Comparison of ENCODE assay signal across 19 cellular contexts in genomic region chr22:26492220-26492619, GRCh38. TPM values are rescaled to one million over a fixed set of nuclear protein-coding genes. Genes with fewer than 3 reads are reported as not detected.
A peak's percentile ranks its signal among the peaks of the same experiment; 100 is the strongest.
DNase-seq lines count a peak whose midpoint lies in the region; ATAC-seq, FAIRE-seq and TF ChIP-seq lines count a peak whose summit lies in the region.
"Had no signal": no experiment of that assay in that cellular context is flagged by ENCODE, and none has a peak within 500 bp of the region (broad histone marks: within the 10 kb centered on the region; RNA-seq: fewer than 3 reads in every experiment).

No MANE protein-coding gene starts in this region.

- no peak for ATAC-seq in activated naive CD8-positive, alpha-beta T cell treated with anti-CD3 and anti-CD28 coated beads, Interleukin-2, amount 50 U/mL, for 24 hours
- ATAC-seq: A549 had no signal

- H3K9ac ChIP-seq in astrocyte (ENCODE audit: low read length), result no peak overlapping the region

- TF ChIP-seq CTCF in astrocyte (IDR thresholded peaks at IDR 0.05; ENCODE audit: insufficient read depth, low read depth, low read length), result no peak
- no peak for TF ChIP-seq CTCF in vagina (IDR thresholded peaks at IDR 0.05)
- TF ChIP-seq CTCF in foreskin fibroblast (IDR thresholded peaks at IDR 0.05; ENCODE audit: low read depth, low read length), result no peak

- peaks cover 63% of the 10 kb centered on the region for H3K36me3 Mint-ChIP-seq in activated naive CD8-positive, alpha-beta T cell treated with anti-CD3 and anti-CD28 coated beads, Interleukin-2, amount 50 U/mL, for 24 hours (ENCODE audit: low read depth)
- H3K36me3 Mint-ChIP-seq in activated naive CD8-positive, alpha-beta T cell treated with anti-CD3 and anti-CD28 coated beads for 36 hours, result peaks cover 19% of the 10 kb centered on the region
- H3K36me3 Mint-ChIP-seq in astrocyte (ENCODE audit: low read depth, unreplicated experiment), result peaks cover 43% of the 10 kb centered on the region

- no peak for TF ChIP-seq POLR2A in vagina (IDR thresholded peaks at IDR 0.05)

- H3K4me3 Mint-ChIP-seq in activated naive CD8-positive, alpha-beta T cell treated with anti-CD3 and anti-CD28 coated beads, Interleukin-2, amount 50 U/mL, for 24 hours, result no peak overlapping the region
- no peak overlapping the region for H3K4me3 Mint-ChIP-seq in activated naive CD8-positive, alpha-beta T cell treated with anti-CD3 and anti-CD28 coated beads for 36 hours
- H3K4me3 Mint-ChIP-seq in astrocyte (ENCODE audit: unreplicated experiment), result no peak overlapping the region

- no peaks in the 10 kb centered on the region for H3K9me3 ChIP-seq in astrocyte (ENCODE audit: insufficient read depth, low read depth, low read length)
- H3K9me3 ChIP-seq in esophagus (ENCODE audit: control insufficient read depth in 2 of 2, insufficient read depth in 1 of 2, low read depth in 1 of 2, low read length in 1 of 2), result no peaks in the 10 kb centered on the region
- no peaks in the 10 kb centered on the region for H3K9me3 ChIP-seq in vagina
- H3K9me3 ChIP-seq: A549 had no signal

- no peak overlapping the region for H2AFZ ChIP-seq in astrocyte (ENCODE audit: low read depth, low read length)

- no peaks in the 10 kb centered on the region for H3K27me3 Mint-ChIP-seq in activated naive CD8-positive, alpha-beta T cell treated with anti-CD3 and anti-CD28 coated beads, Interleukin-2, amount 50 U/mL, for 24 hours
- H3K27me3 Mint-ChIP-seq in activated naive CD8-positive, alpha-beta T cell treated with anti-CD3 and anti-CD28 coated beads for 36 hours, result no peaks in the 10 kb centered on the region
- H3K27me3 Mint-ChIP-seq in astrocyte (ENCODE audit: low read depth, unreplicated experiment), result no peaks in the 10 kb centered on the region
- H3K27me3 Mint-ChIP-seq: CD4-positive, alpha-beta memory T cell had no signal

- peaks cover 24% of the 10 kb centered on the region for H3K79me2 ChIP-seq in astrocyte (ENCODE audit: insufficient read depth, low read length)

- H3K4me1 ChIP-seq in astrocyte (ENCODE audit: insufficient read depth, low read length), result peaks cover 13% of the 10 kb centered on the region
- peaks cover 0 to 3% of the 10 kb centered on the region in 2 donors for H3K4me1 ChIP-seq in esophagus (ENCODE audit: control insufficient read depth in 2 of 2, insufficient read depth in 2 of 2, low read length in 1 of 2)
- H3K4me1 ChIP-seq in vagina, result no peaks in the 10 kb centered on the region
- H3K4me1 ChIP-seq: A549 had no signal

- peak overlapping the region; percentile 66 for H3K27ac Mint-ChIP-seq in activated naive CD8-positive, alpha-beta T cell treated with anti-CD3 and anti-CD28 coated beads, Interleukin-2, amount 50 U/mL, for 24 hours
- no peak overlapping the region for H3K27ac Mint-ChIP-seq in activated naive CD8-positive, alpha-beta T cell treated with anti-CD3 and anti-CD28 coated beads for 36 hours
- peak overlapping the region; percentile 47 for H3K27ac Mint-ChIP-seq in astrocyte (ENCODE audit: unreplicated experiment)
- H3K27ac Mint-ChIP-seq: CD4-positive, alpha-beta memory T cell had no signal

- H3K4me2 ChIP-seq in astrocyte (ENCODE audit: low read length), result no peak overlapping the region
- H3K4me2 ChIP-seq: A549 had no signal

- H3K27ac ChIP-seq in astrocyte (ENCODE audit: low read depth, low read length), result no peak overlapping the region
- H3K27ac ChIP-seq in esophagus (ENCODE audit: low read depth in 2 of 2, low read length in 1 of 2), result peak overlapping the region; percentile 79 to 83
- H3K27ac ChIP-seq in vagina, result peak overlapping the region; percentile 46
- H3K27ac ChIP-seq: A549 had no signal

- intact Hi-C loops in vagina (cut with DNase I), result no loop called here

- H3K27me3 ChIP-seq in astrocyte (ENCODE audit: insufficient read depth, low read length) (no peaks in the 10 kb centered on the region), esophagus (ENCODE audit: control insufficient read depth in 1 of 2, insufficient read depth in 2 of 2, low read length in 2 of 2) (no peaks in the 10 kb centered on the region), vagina (no peaks in the 10 kb centered on the region)

- peaks cover 7% of the 10 kb centered on the region for H3K4me1 Mint-ChIP-seq in activated naive CD8-positive, alpha-beta T cell treated with anti-CD3 and anti-CD28 coated beads, Interleukin-2, amount 50 U/mL, for 24 hours
- H3K4me1 Mint-ChIP-seq in activated naive CD8-positive, alpha-beta T cell treated with anti-CD3 and anti-CD28 coated beads for 36 hours, result peaks cover 11% of the 10 kb centered on the region
- peaks cover 12% of the 10 kb centered on the region for H3K4me1 Mint-ChIP-seq in astrocyte (ENCODE audit: low read depth, unreplicated experiment)

- FAIRE-seq in astrocyte (lab: Jason Lieb, UNC), result no peak
- FAIRE-seq: A549, GM18507 had no signal

- no peaks in the 10 kb centered on the region for H3K9me3 Mint-ChIP-seq in activated naive CD8-positive, alpha-beta T cell treated with anti-CD3 and anti-CD28 coated beads, Interleukin-2, amount 50 U/mL, for 24 hours
- H3K9me3 Mint-ChIP-seq in activated naive CD8-positive, alpha-beta T cell treated with anti-CD3 and anti-CD28 coated beads for 36 hours, result no peaks in the 10 kb centered on the region
- no peaks in the 10 kb centered on the region for H3K9me3 Mint-ChIP-seq in astrocyte (ENCODE audit: unreplicated experiment)
- H3K9me3 Mint-ChIP-seq: CD4-positive, alpha-beta memory T cell had no signal

- H4K20me1 ChIP-seq in astrocyte (ENCODE audit: insufficient read depth, low read length), result no peaks in the 10 kb centered on the region

- H3K36me3 ChIP-seq in astrocyte (ENCODE audit: insufficient read depth, low read length) (peaks cover 87% of the 10 kb centered on the region), esophagus (ENCODE audit: control insufficient read depth in 2 of 2, insufficient read depth in 2 of 2, low read length in 1 of 2) (peaks cover 28 to 41% of the 10 kb centered on the region in 2 donors), vagina (peaks cover 0 to 87% of the 10 kb centered on the region in 2 donors)

- no peak for DNase-seq in activated naive CD8-positive, alpha-beta T cell treated with anti-CD3 and anti-CD28 coated beads, Interleukin-2, amount 50 U/mL, for 24 hours
- no peak for DNase-seq in activated naive CD8-positive, alpha-beta T cell treated with anti-CD3 and anti-CD28 coated beads for 36 hours
- DNase-seq in astrocyte (ENCODE audit: low read depth) (no peak), vagina (ENCODE audit: extremely low spot score in 2 of 2) (no peak), foreskin fibroblast (no peak), NCI-H345 treated with DMSO at 0.1 percent for 48 hours (lab: John Stamatoyannopoulos, UW; ENCODE audit: unreplicated experiment) (no peak)
- DNase-seq: CD4-positive, alpha-beta memory T cell; DMS153; GF-D8; GOT3; NCI-H1092 treated with DMSO at 0.1 percent for 48 hours; NCI-H146; NCI-H2081 treated with DMSO at 0.1 percent for 48 hours; NCI-H748 treated with DMSO at 0.1 percent for 48 hours; OCI-M1; SIG-M5 had no signal

- WGBS in esophagus, 2 donors, result 84 to 85% methylated on average over 9 of the region's 9 CpGs

- H3K4me3 ChIP-seq in astrocyte (ENCODE audit: insufficient read depth, low read depth, low read length), result no peak overlapping the region
- no peak overlapping the region for H3K4me3 ChIP-seq in esophagus (ENCODE audit: low read depth in 1 of 2, low read length in 2 of 2)
- H3K4me3 ChIP-seq in vagina, result no peak overlapping the region
- H3K4me3 ChIP-seq in foreskin fibroblast (ENCODE audit: low read depth in 1 of 2, low read length in 2 of 2), result no peak overlapping the region
- H3K4me3 ChIP-seq: A549 had no signal

RNA-seq across cellular contexts. Expression of gene SRRD, which starts 8.5 kb away (rescaled TPM):
- 10 to 100 TPM; 34.5 to 36.6 TPM for total RNA-seq in activated naive CD8-positive, alpha-beta T cell treated with anti-CD3 and anti-CD28 coated beads for 36 hours
- total RNA-seq in astrocyte (33.1 and 34.4 TPM in 2 replicates), vagina (11.0 TPM)
- 10 to 100 TPM in 1 of 2 donors, 1 to 10 TPM in 1; 7.4 to 11.9 TPM for polyA plus RNA-seq in esophagus

RNA-seq across cellular contexts. Expression of gene HPS4, which starts 8.6 kb away (rescaled TPM):
- total RNA-seq in activated naive CD8-positive, alpha-beta T cell treated with anti-CD3 and anti-CD28 coated beads for 36 hours, result 10 to 100 TPM; 46.9 to 51.3 TPM
- total RNA-seq in astrocyte (21.9 and 25.2 TPM in 2 replicates), vagina (36.1 TPM)
- 10 to 100 TPM; 14.8 TPM for polyA plus RNA-seq in esophagus

RNA-seq across cellular contexts. Expression of gene TFIP11, which starts 20.1 kb away (rescaled TPM):
- total RNA-seq in activated naive CD8-positive, alpha-beta T cell treated with anti-CD3 and anti-CD28 coated beads for 36 hours, result 10 to 100 TPM; 45.9 to 50.1 TPM
- 36.1 and 36.9 TPM in 2 replicates for total RNA-seq in astrocyte
- polyA plus RNA-seq in esophagus, result 10 to 100 TPM; 19.7 to 21.5 TPM
- 23.1 TPM for total RNA-seq in vagina
